ENCODE assay signal across 28 cellular contexts in genomic region chr6:83432626-83433025, GRCh38. TPM values are rescaled to one million over a fixed set of nuclear protein-coding genes. Genes with fewer than 3 reads are reported as not detected.
DNase-seq lines count a peak whose midpoint lies in the region; ATAC-seq and TF ChIP-seq lines count a peak whose summit lies in the region.
"Had no signal": no experiment of that assay in that cellular context is flagged by ENCODE, and none has a peak within 500 bp of the region (broad histone marks: within the 10 kb centered on the region; RNA-seq: fewer than 3 reads in every experiment).

No MANE protein-coding gene starts in this region.

- no TSS peak for BruUV-seq in HCT116 (replicated peaks; lab: Mats Ljungman, UMichigan)
- no TSS peak for BruUV-seq in PC-9 (replicated peaks; lab: Mats Ljungman, UMichigan)
- no TSS peak for BruUV-seq in MCF 10A (replicated peaks; lab: Mats Ljungman, UMichigan)

- H3K79me2 ChIP-seq in HCT116 (ENCODE audit: insufficient read depth, low read length) (peaks cover 32% of the 10 kb centered on the region), PC-9 (ENCODE audit: low read depth) (peaks cover 37% of the 10 kb centered on the region)

- H3K4me3 ChIP-seq in HCT116 (replicated peaks in 1 of 2; ENCODE audit: low read depth in 1 of 2, low read length in 2 of 2) (no peak overlapping the region), PC-9 (peak overlapping the region; percentile 91; the same call in 1 of the 2 replicates), skeletal muscle tissue (ENCODE audit: low read length in 3 of 3) (no peak overlapping the region)
- H3K4me3 ChIP-seq: BLaER1 treated with 17β-estradiol and CSF1 and Interleukin-3, amounts not matched to agents 10 nM and 100 nM; breast epithelium; coronary artery; heart left ventricle; SJSA1 had no signal

- intact Hi-C loops in HCT116 (cut with micrococcal nuclease) = no loop called here
- intact Hi-C loops in PC-9 (cut with micrococcal nuclease; ENCODE audit: unreplicated experiment) = loop anchor here (5.0 kb wide), 2 partner anchors 80 to 165 kb away; partner anchors contain the start of gene PRSS35
- intact Hi-C loops in MCF 10A (cut with micrococcal nuclease) = loop anchor here (5.0 to 10.0 kb wide), 3 partner anchors 35 to 1188 kb away; partner anchors contain the start of genes IBTK and PRSS35

- H3K9me3 ChIP-seq in HCT116 (ENCODE audit: control insufficient read depth in 1 of 2, insufficient read depth in 1 of 2, low read depth in 1 of 2, low read length in 2 of 2) (no peaks in the 10 kb centered on the region), PC-9 (ENCODE audit: insufficient read depth, low read depth) (no peaks in the 10 kb centered on the region), skeletal muscle tissue (ENCODE audit: control insufficient read depth in 3 of 3, low read length in 3 of 3) (no peaks in the 10 kb centered on the region)
- H3K9me3 ChIP-seq: breast epithelium, heart left ventricle, SJSA1 had no signal

- H3K9ac ChIP-seq in HCT116 (ENCODE audit: low read length) (peak overlapping the region; percentile 85), skeletal muscle tissue (ENCODE audit: low read depth in 1 of 3, low read length in 3 of 3) (no peak overlapping the region)
- H3K9ac ChIP-seq: BLaER1 treated with 17β-estradiol and CSF1 and Interleukin-3, amounts not matched to agents 10 nM and 100 nM had no signal

- H2AFZ ChIP-seq in HCT116 (ENCODE audit: low read depth, low read length, poor library complexity, severe bottlenecking) (peak overlapping the region; percentile 46), PC-9 (peak overlapping the region; percentile 69; the same call in 1 of the 2 replicates)

- peaks cover 19% of the 10 kb centered on the region for H3F3A ChIP-seq in PC-9 (ENCODE audit: insufficient read depth, low read depth)

- H3K4me1 ChIP-seq in HCT116 (ENCODE audit: control insufficient read depth in 1 of 2, insufficient read depth in 2 of 2, low read length in 2 of 2) = peaks cover 24 to 26% of the 10 kb centered on the region in 2 experiments
- peaks cover 40% of the 10 kb centered on the region for H3K4me1 ChIP-seq in PC-9 (replicated peaks; ENCODE audit: insufficient read depth)
- peaks cover 5 to 7% (median 5%) of the 10 kb centered on the region in 3 donors for H3K4me1 ChIP-seq in skeletal muscle tissue (ENCODE audit: control insufficient read depth in 3 of 3, insufficient read depth in 3 of 3, low read length in 3 of 3)
- H3K4me1 ChIP-seq: breast epithelium had no signal

- H3K27ac ChIP-seq in HCT116 (ENCODE audit: low read depth, low read length) (peak overlapping the region; percentile 97; the same call in 1 of the 2 replicates), PC-9 (peak overlapping the region; percentile 92), skeletal muscle tissue (ENCODE audit: low read depth, low read length) (peak overlapping the region; percentile 83)
- H3K27ac ChIP-seq: BLaER1 treated with 17β-estradiol and CSF1 and Interleukin-3, amounts not matched to agents 10 nM and 100 nM; breast epithelium; coronary artery; SJSA1 had no signal

- H3K4me2 ChIP-seq in HCT116 (ENCODE audit: low read length) = peak overlapping the region; percentile 88
- peak overlapping the region; percentile 83 for H3K4me2 ChIP-seq in PC-9
- H3K4me2 ChIP-seq: BLaER1 treated with 17β-estradiol and CSF1 and Interleukin-3, amounts not matched to agents 10 nM and 100 nM had no signal

- POLR2A ChIA-PET in HCT116 (lab: Charles Lee) = no interaction called here
- POLR2A ChIA-PET in PC-9 (lab: Charles Lee; ENCODE audit: unreplicated experiment) = interaction anchor here (0.6 kb wide), 1 partner anchor 182 kb away, joined by 6 read pairs; no protein-coding TSS in a partner anchor
- POLR2A ChIA-PET in MCF 10A (lab: Yijun Ruan, JAX) = interaction anchor here (1.0 kb wide), 1 partner anchor 11 kb away, joined by 3 read pairs; no protein-coding TSS in a partner anchor

- no peak overlapping the region for H3K27ac Mint-ChIP-seq in T-helper 2 cell treated with Interferon-gamma antibody and Interleukin-4, amounts not matched to agents 5 μg/mL and 100 μg/mL, for 36 hours
- no peak overlapping the region for H3K27ac Mint-ChIP-seq in MCF 10A (ENCODE audit: low read depth, unreplicated experiment)
- H3K27ac Mint-ChIP-seq: activated CD4-positive, alpha-beta memory T cell treated with anti-CD3 and anti-CD28 coated beads for 36 hours; activated T-helper 17 cell treated with anti-CD3 and anti-CD28 coated beads, Interleukin-2, amount 50 U/mL, for 72 hours; T-cell had no signal

- no peaks in the 10 kb centered on the region for H3K4me1 Mint-ChIP-seq in T-helper 2 cell treated with Interferon-gamma antibody and Interleukin-4, amounts not matched to agents 5 μg/mL and 100 μg/mL, for 36 hours (ENCODE audit: low read depth)
- peaks cover 22% of the 10 kb centered on the region for H3K4me1 Mint-ChIP-seq in MCF 10A (ENCODE audit: insufficient read depth, unreplicated experiment)
- H3K4me1 Mint-ChIP-seq: activated T-helper 17 cell treated with anti-CD3 and anti-CD28 coated beads, Interleukin-2, amount 50 U/mL, for 72 hours; T-cell had no signal

- TF ChIP-seq CTCF in HCT116 (IDR thresholded peaks at IDR 0.05 in 2 of 3, conservative IDR thresholded peaks at IDR 0.05 in 1 of 3; ENCODE audit: borderline replicate concordance in 1 of 3, insufficient read depth in 1 of 3, low read depth in 2 of 3, low read length in 2 of 3) (no peak), PC-9 (conservative IDR thresholded peaks at IDR 0.05) (no peak), MCF 10A (IDR thresholded peaks at IDR 0.05; ENCODE audit: unreplicated experiment) (no peak)

- no peak for TF ChIP-seq POLR2A in HCT116 (IDR thresholded peaks at IDR 0.05; ENCODE audit: borderline replicate concordance, extremely low read depth, insufficient read depth, insufficient read length)

- H3K27me3 Mint-ChIP-seq in T-helper 2 cell treated with Interferon-gamma antibody and Interleukin-4, amounts not matched to agents 5 μg/mL and 100 μg/mL, for 36 hours (ENCODE audit: low read depth) = peaks cover 18% of the 10 kb centered on the region
- H3K27me3 Mint-ChIP-seq in MCF 10A (ENCODE audit: insufficient read depth, unreplicated experiment) = no peaks in the 10 kb centered on the region

- CTCF ChIA-PET in HCT116 (lab: Charles Lee) = no interaction called here
- CTCF ChIA-PET in PC-9 (lab: Charles Lee) = no interaction called here
- CTCF ChIA-PET in MCF 10A (lab: Yijun Ruan, JAX) = interaction anchor here (1.8 kb wide), 1 partner anchor 79 kb away, joined by 7 read pairs; the partner anchor contains the start of gene PRSS35

- no peaks in the 10 kb centered on the region for H4K20me1 ChIP-seq in HCT116 (ENCODE audit: insufficient read depth)
- no peaks in the 10 kb centered on the region for H4K20me1 ChIP-seq in PC-9 (ENCODE audit: insufficient read depth)
- H4K20me1 ChIP-seq: BLaER1 treated with 17β-estradiol and CSF1 and Interleukin-3, amounts not matched to agents 10 nM and 100 nM had no signal

- no peaks in the 10 kb centered on the region for H3K9me3 Mint-ChIP-seq in T-helper 2 cell treated with Interferon-gamma antibody and Interleukin-4, amounts not matched to agents 5 μg/mL and 100 μg/mL, for 36 hours
- no peaks in the 10 kb centered on the region for H3K9me3 Mint-ChIP-seq in MCF 10A (ENCODE audit: unreplicated experiment)
- H3K9me3 Mint-ChIP-seq: activated CD4-positive, alpha-beta memory T cell treated with anti-CD3 and anti-CD28 coated beads for 36 hours; activated T-helper 17 cell treated with anti-CD3 and anti-CD28 coated beads, Interleukin-2, amount 50 U/mL, for 72 hours; T-cell had no signal

- no peaks in the 10 kb centered on the region for H3K9me2 ChIP-seq in HCT116 (ENCODE audit: insufficient read depth)
- no peaks in the 10 kb centered on the region for H3K9me2 ChIP-seq in PC-9 (ENCODE audit: insufficient read depth)

- ATAC-seq in HCT116 = no peak
- ATAC-seq: activated CD4-positive, CD25-positive, alpha-beta regulatory T cell treated with anti-CD3 and anti-CD28 coated beads, Interleukin-2, amount 50 U/mL, for 24 hours; activated T-helper 17 cell treated with anti-CD3 and anti-CD28 coated beads, Interleukin-2, amount 50 U/mL, for 72 hours; heart left ventricle; T-cell had no signal

- H3K36me3 ChIP-seq in HCT116 (ENCODE audit: control insufficient read depth in 1 of 2, insufficient read depth in 2 of 2, low read length in 2 of 2) (no peaks in the 10 kb centered on the region), PC-9 (ENCODE audit: low read depth) (no peaks in the 10 kb centered on the region), skeletal muscle tissue (ENCODE audit: control insufficient read depth in 3 of 3, insufficient read depth in 3 of 3, low read length in 3 of 3) (no peaks in the 10 kb centered on the region)
- H3K36me3 ChIP-seq: BLaER1 treated with 17β-estradiol and CSF1 and Interleukin-3, amounts not matched to agents 10 nM and 100 nM; breast epithelium; heart left ventricle; SJSA1 had no signal

- no peak overlapping the region for H3K4me3 Mint-ChIP-seq in T-helper 2 cell treated with Interferon-gamma antibody and Interleukin-4, amounts not matched to agents 5 μg/mL and 100 μg/mL, for 36 hours
- no peak overlapping the region for H3K4me3 Mint-ChIP-seq in MCF 10A (ENCODE audit: unreplicated experiment)
- H3K4me3 Mint-ChIP-seq: activated CD4-positive, alpha-beta memory T cell treated with anti-CD3 and anti-CD28 coated beads for 36 hours; T-cell had no signal

- H3K27me3 ChIP-seq in HCT116 (ENCODE audit: insufficient read depth, low read length) (no peaks in the 10 kb centered on the region), PC-9 (ENCODE audit: insufficient read depth, low read depth) (no peaks in the 10 kb centered on the region), skeletal muscle tissue (ENCODE audit: control insufficient read depth in 3 of 3, insufficient read depth in 3 of 3, low read length in 3 of 3) (no peaks in the 10 kb centered on the region)
- H3K27me3 ChIP-seq: breast epithelium, heart left ventricle, SJSA1 had no signal

- DNase-seq in HCT116 (ENCODE audit: low read depth, low spot score) = no peak
- no peak for DNase-seq in PC-9
- peak; percentile 18 for DNase-seq in iris pigment epithelial cell (ENCODE audit: low read depth)
- no peak for DNase-seq in stimulated activated CD4-positive, alpha-beta T cell treated with anti-CD3 and anti-CD28 coated beads, Interleukin-4, amount 100 ng/mL, for 24 hours
- no peak for DNase-seq in T-helper 2 cell treated with Interferon-gamma antibody and Interleukin-4, amounts not matched to agents 5 μg/mL and 100 μg/mL, for 36 hours (ENCODE audit: low spot score)
- no peak for DNase-seq in MCF 10A (ENCODE audit: unreplicated experiment)
- no peak for DNase-seq in anterior cingulate cortex (lab: John Stamatoyannopoulos, UW)
- DNase-seq: activated CD4-positive, alpha-beta memory T cell treated with anti-CD3 and anti-CD28 coated beads for 36 hours; activated CD8-positive, alpha-beta memory T cell treated with anti-CD3 and anti-CD28 coated beads, Interleukin-2, amount 50 U/mL, for 4 hours; activated naive CD4-positive, alpha-beta T cell treated with anti-CD3 and anti-CD28 coated beads, Interleukin-2, amount 50 U/mL, for 16 hours; DND-41; effector memory CD4-positive, alpha-beta T cell; erythroblast; heart left ventricle; Karpas-422; mammary epithelial cell; MV-4-11; NCI-H1694; nucleus accumbens; RPMI8226; T-cell had no signal

- H3K36me3 Mint-ChIP-seq in T-helper 2 cell treated with Interferon-gamma antibody and Interleukin-4, amounts not matched to agents 5 μg/mL and 100 μg/mL, for 36 hours (ENCODE audit: low read depth) = no peaks in the 10 kb centered on the region
- H3K36me3 Mint-ChIP-seq in MCF 10A (ENCODE audit: insufficient read depth, unreplicated experiment) = no peaks in the 10 kb centered on the region
- H3K36me3 Mint-ChIP-seq: activated CD4-positive, alpha-beta memory T cell treated with anti-CD3 and anti-CD28 coated beads for 36 hours; T-cell had no signal

- RAD21 ChIA-PET in HCT116 (lab: Charles Lee; ENCODE audit: low non-redundant PET in 1 of 2, low total read pairs in 2 of 2, uncharacterized antibody in 2 of 2, unreplicated experiment in 2 of 2) = no interaction called here

- no peak for TF ChIP-seq RAD21 in HCT116 (IDR thresholded peaks at IDR 0.05; ENCODE audit: low read depth)

RNA-seq across cellular contexts. Expression of gene ME1, which starts 1.8 kb away (rescaled TPM):
- total RNA-seq in HCT116 (2021; ENCODE audit: unreplicated experiment) (40.5 TPM), PC-9 (2021) (82.0 and 111 TPM in 2 replicates), skeletal muscle tissue (2.6 TPM), MCF 10A (2022) (16.7 and 17.8 TPM in 2 replicates)
- 16.7 and 17.9 TPM in 2 replicates for polyA plus RNA-seq in HCT116 (2012)
